Comparison of ENCODE assay signal across 27 cellular contexts in genomic region chr12:91918431-91918830, GRCh38.
"Had no signal": no experiment of that assay in that cellular context is flagged by ENCODE, and none has a peak within 500 bp of the region (broad histone marks: within the 10 kb centered on the region; RNA-seq: fewer than 3 reads in every experiment).

No MANE protein-coding gene starts in this region.

- H3K27ac ChIP-seq: breast epithelium, colonic mucosa, epithelial cell of prostate, esophagus squamous epithelium, left lung, ovary, right atrium auricular region, upper lobe of left lung, vagina had no signal

- DNase-seq: activated CD4-positive, alpha-beta T cell treated with anti-CD3 and anti-CD28 coated beads, Interleukin-2, amount 50 U/mL, for 1 hour; activated CD8-positive, alpha-beta memory T cell treated with anti-CD3 and anti-CD28 coated beads, Interleukin-2, amount 10 ng/mL, durations not matched to agents 7 days and 5 days; activated CD8-positive, alpha-beta T cell treated with anti-CD3 and anti-CD28 coated beads, Interleukin-2, amount 10 ng/mL, durations not matched to agents 7 days and 5 days; activated T-cell treated with anti-CD3 and anti-CD28 coated beads, Interleukin-2, amount 50 U/mL, for 48 hours; central memory CD4-positive, alpha-beta T cell; colonic mucosa; effector CD8-positive, alpha-beta T cell; esophagus squamous epithelium; foreskin melanocyte; left lung; ovary; stimulated activated CD4-positive, alpha-beta T cell treated with anti-CD3 and anti-CD28 coated beads, Interleukin-1b, Interleukin-23, amount 100 ng/mL, for 48 hours; stimulated activated CD4-positive, alpha-beta T cell treated with anti-CD3 and anti-CD28 coated beads, Interleukin-4, amount 100 ng/mL, for 4 hours; stimulated activated CD8-positive, alpha-beta memory T cell treated with anti-CD3 and anti-CD28 coated beads, Interleukin-4, amount 100 ng/mL, for 48 hours; stimulated activated naive CD8-positive, alpha-beta T cell treated with anti-CD3 and anti-CD28 coated beads, Interleukin-15, amount 100 ng/mL, for 72 hours; upper lobe of left lung had no signal

- H3K4me3 Mint-ChIP-seq: activated CD8-positive, alpha-beta memory T cell treated with anti-CD3 and anti-CD28 coated beads, Interleukin-2, amount 10 ng/mL, durations not matched to agents 7 days and 5 days; activated CD8-positive, alpha-beta T cell treated with anti-CD3 and anti-CD28 coated beads, Interleukin-2, amount 10 ng/mL, durations not matched to agents 7 days and 5 days; activated naive CD4-positive, alpha-beta T cell treated with anti-CD3 and anti-CD28 coated beads, Interleukin-2, amount 50 U/mL, for 24 hours; nephron; stimulated activated memory B cell treated with anti-CD40 and anti-IgM and Interleukin-4, amounts not matched to agents 10 μg/mL and 1 μg/mL and 100 μg/mL, for 72 hours; stimulated activated naive CD8-positive, alpha-beta T cell treated with anti-CD3 and anti-CD28 coated beads, Interleukin-15, amount 100 ng/mL, for 72 hours; WTC11 had no signal

- H3K27me3 Mint-ChIP-seq: activated CD8-positive, alpha-beta memory T cell treated with anti-CD3 and anti-CD28 coated beads, Interleukin-2, amount 10 ng/mL, durations not matched to agents 7 days and 5 days; activated naive CD4-positive, alpha-beta T cell treated with anti-CD3 and anti-CD28 coated beads, Interleukin-2, amount 50 U/mL, for 24 hours; stimulated activated memory B cell treated with anti-CD40 and anti-IgM and Interleukin-4, amounts not matched to agents 10 μg/mL and 1 μg/mL and 100 μg/mL, for 72 hours; stimulated activated naive CD8-positive, alpha-beta T cell treated with anti-CD3 and anti-CD28 coated beads, Interleukin-15, amount 100 ng/mL, for 72 hours had no signal

- H3K4me1 ChIP-seq: breast epithelium, colonic mucosa, left lung had no signal

- H3K9me3 Mint-ChIP-seq: activated T-helper 2 cell treated with anti-CD3 and anti-CD28 coated beads, Interferon-gamma antibody, Interleukin-2, Interleukin-4, amounts not matched to agents 10 μg/mL and 5 μg/mL and 100 μg/mL, durations not matched to agents 14 hours and 24 hours and 36 hours; nephron; stimulated activated memory B cell treated with anti-CD40 and anti-IgM and Interleukin-4, amounts not matched to agents 10 μg/mL and 1 μg/mL and 100 μg/mL, for 72 hours had no signal

- H3K4me2 ChIP-seq: smooth muscle cell had no signal

- H3K36me3 Mint-ChIP-seq: activated CD8-positive, alpha-beta memory T cell treated with anti-CD3 and anti-CD28 coated beads, Interleukin-2, amount 10 ng/mL, durations not matched to agents 7 days and 5 days; stimulated activated memory B cell treated with anti-CD40 and anti-IgM and Interleukin-4, amounts not matched to agents 10 μg/mL and 1 μg/mL and 100 μg/mL, for 72 hours; WTC11 had no signal

- H3K9me3 ChIP-seq: breast epithelium, colonic mucosa, esophagus squamous epithelium, left lung, ovary, right atrium auricular region, upper lobe of left lung, vagina had no signal

- H3K36me3 ChIP-seq: breast epithelium, colonic mucosa, esophagus squamous epithelium, left lung, ovary, right atrium auricular region, upper lobe of left lung, vagina had no signal

- H3K4me1 Mint-ChIP-seq: nephron; stimulated activated memory B cell treated with anti-CD40 and anti-IgM and Interleukin-4, amounts not matched to agents 10 μg/mL and 1 μg/mL and 100 μg/mL, for 72 hours had no signal

- ATAC-seq: activated CD8-positive, alpha-beta memory T cell treated with anti-CD3 and anti-CD28 coated beads, Interleukin-2, amount 10 ng/mL, durations not matched to agents 7 days and 5 days; activated CD8-positive, alpha-beta T cell treated with anti-CD3 and anti-CD28 coated beads, Interleukin-2, amount 10 ng/mL, durations not matched to agents 7 days and 5 days; left lung; stimulated activated memory B cell treated with anti-CD40 and anti-IgM and Interleukin-4, amounts not matched to agents 10 μg/mL and 1 μg/mL and 100 μg/mL, for 72 hours; stimulated activated naive CD8-positive, alpha-beta T cell treated with anti-CD3 and anti-CD28 coated beads, Interleukin-15, amount 100 ng/mL, for 72 hours; WTC11 had no signal

- H3K27ac Mint-ChIP-seq: activated CD8-positive, alpha-beta memory T cell treated with anti-CD3 and anti-CD28 coated beads, Interleukin-2, amount 10 ng/mL, durations not matched to agents 7 days and 5 days; activated CD8-positive, alpha-beta T cell treated with anti-CD3 and anti-CD28 coated beads, Interleukin-2, amount 10 ng/mL, durations not matched to agents 7 days and 5 days; activated naive CD4-positive, alpha-beta T cell treated with anti-CD3 and anti-CD28 coated beads, Interleukin-2, amount 50 U/mL, for 24 hours; activated T-helper 2 cell treated with anti-CD3 and anti-CD28 coated beads, Interferon-gamma antibody, Interleukin-2, Interleukin-4, amounts not matched to agents 10 μg/mL and 5 μg/mL and 100 μg/mL, durations not matched to agents 14 hours and 24 hours and 36 hours; nephron; stimulated activated memory B cell treated with anti-CD40 and anti-IgM and Interleukin-4, amounts not matched to agents 10 μg/mL and 1 μg/mL and 100 μg/mL, for 72 hours; stimulated activated naive CD8-positive, alpha-beta T cell treated with anti-CD3 and anti-CD28 coated beads, Interleukin-15, amount 100 ng/mL, for 72 hours; WTC11 had no signal

- H3K4me3 ChIP-seq: breast epithelium, colonic mucosa, esophagus squamous epithelium, left lung, lung, ovary, right atrium auricular region, smooth muscle cell, upper lobe of left lung, vagina had no signal

- H3K27me3 ChIP-seq: breast epithelium, colonic mucosa, esophagus squamous epithelium, left lung, ovary, right atrium auricular region, upper lobe of left lung, vagina had no signal
